Comparison of ENCODE assay signal across 18 cellular contexts in genomic region chr6:137363805-137364138, GRCh38.
DNase-seq lines count a peak whose midpoint lies in the region; ATAC-seq and TF ChIP-seq lines count a peak whose summit lies in the region.
"Had no signal": no experiment of that assay in that cellular context is flagged by ENCODE, and none has a peak within 500 bp of the region (broad histone marks: within the 10 kb centered on the region; RNA-seq: fewer than 3 reads in every experiment).

No MANE protein-coding gene starts in this region.

- H3K4me1 ChIP-seq in MM.1S (ENCODE audit: low read length) = peaks cover 16% of the 10 kb centered on the region
- H3K4me1 ChIP-seq: A549, testis had no signal

- H2AFZ ChIP-seq in MM.1S (ENCODE audit: low read length) = no peak overlapping the region
- H2AFZ ChIP-seq: hepatocyte had no signal

- CTCF ChIA-PET in activated CD4-positive, alpha-beta T cell treated with anti-CD3 and anti-CD28 coated beads for 36 hours (lab: Charles Lee) = interaction anchor here (0.7 to 1.5 kb wide), 3 partner anchors 9 to 50 kb away, joined by 3 read pairs; no protein-coding TSS in a partner anchor

- POLR2A ChIA-PET in activated CD4-positive, alpha-beta T cell treated with anti-CD3 and anti-CD28 coated beads for 36 hours (lab: Charles Lee) = interaction anchor here (0.8 to 1.0 kb wide), 2 partner anchors 14 to 616 kb away, joined by 3 to 7 read pairs; no protein-coding TSS in a partner anchor

- H3K27me3 ChIP-seq in MM.1S (replicated peaks; ENCODE audit: insufficient read depth, low read length) = no peaks in the 10 kb centered on the region
- H3K27me3 ChIP-seq: hepatocyte, testis had no signal

- H3K4me1 Mint-ChIP-seq in activated CD4-positive, alpha-beta T cell treated with anti-CD3 and anti-CD28 coated beads for 36 hours = peaks cover 23% of the 10 kb centered on the region
- peaks cover 20% of the 10 kb centered on the region for H3K4me1 Mint-ChIP-seq in activated naive CD8-positive, alpha-beta T cell treated with anti-CD3 and anti-CD28 coated beads, Interleukin-2, amount 50 U/mL, for 24 hours
- H3K4me1 Mint-ChIP-seq: endodermal cell had no signal

- intact Hi-C loops in activated CD4-positive, alpha-beta T cell treated with anti-CD3 and anti-CD28 coated beads for 36 hours (cut with DNase I, micrococcal nuclease) = loop anchor here in 1 of 2 experiments (1.0 kb wide), 1 partner anchor 26 kb away; no protein-coding TSS in a partner anchor

- no peaks in the 10 kb centered on the region for H4K20me1 ChIP-seq in MM.1S (ENCODE audit: insufficient read depth, low read length)

- DNase-seq in activated CD4-positive, alpha-beta T cell treated with anti-CD3 and anti-CD28 coated beads for 36 hours = no peak
- no peak for DNase-seq in activated CD4-positive, alpha-beta T cell treated with anti-CD3 and anti-CD28 coated beads for 1 hour
- DNase-seq in MM.1S (peak; percentile 64), myocyte (ENCODE audit: low read depth) (peak; percentile 4), NCI-H2107 treated with DMSO at 0.1 percent for 48 hours (lab: John Stamatoyannopoulos, UW; ENCODE audit: unreplicated experiment) (no peak), NCI-H82 (lab: John Stamatoyannopoulos, UW) (no peak)
- DNase-seq in activated naive CD8-positive, alpha-beta T cell treated with anti-CD3 and anti-CD28 coated beads, Interleukin-2, amount 50 U/mL, for 24 hours = no peak
- DNase-seq: amniotic stem cell, EL, endodermal cell, NCI-H1105, NCI-H524 treated with DMSO at 0.1 percent for 48 hours, SIG-M5, testis had no signal

- no peak for TF ChIP-seq CTCF in MM.1S (IDR thresholded peaks at IDR 0.05; ENCODE audit: low read length)

- H3K27ac ChIP-seq in MM.1S (ENCODE audit: low read length) = no peak overlapping the region
- H3K27ac ChIP-seq: A549, hepatocyte, testis had no signal

- no peak overlapping the region for H3K4me3 Mint-ChIP-seq in activated CD4-positive, alpha-beta T cell treated with anti-CD3 and anti-CD28 coated beads for 36 hours
- H3K4me3 Mint-ChIP-seq in activated naive CD8-positive, alpha-beta T cell treated with anti-CD3 and anti-CD28 coated beads, Interleukin-2, amount 50 U/mL, for 24 hours = no peak overlapping the region
- H3K4me3 Mint-ChIP-seq: endodermal cell had no signal

- H3F3A ChIP-seq in MM.1S (ENCODE audit: insufficient read depth, low read length) = no peaks in the 10 kb centered on the region

- no peaks in the 10 kb centered on the region for H3K36me3 ChIP-seq in MM.1S (replicated peaks; ENCODE audit: insufficient read depth, low read length)

- no peaks in the 10 kb centered on the region for H3K9me2 ChIP-seq in MM.1S (replicated peaks; ENCODE audit: insufficient read depth, low read length)

- peaks cover 4% of the 10 kb centered on the region for H3K27me3 Mint-ChIP-seq in activated CD4-positive, alpha-beta T cell treated with anti-CD3 and anti-CD28 coated beads for 36 hours
- no peaks in the 10 kb centered on the region for H3K27me3 Mint-ChIP-seq in activated naive CD8-positive, alpha-beta T cell treated with anti-CD3 and anti-CD28 coated beads, Interleukin-2, amount 50 U/mL, for 24 hours

- H3K9me3 Mint-ChIP-seq in activated CD4-positive, alpha-beta T cell treated with anti-CD3 and anti-CD28 coated beads for 36 hours (ENCODE audit: low read depth) = no peaks in the 10 kb centered on the region
- no peaks in the 10 kb centered on the region for H3K9me3 Mint-ChIP-seq in activated naive CD8-positive, alpha-beta T cell treated with anti-CD3 and anti-CD28 coated beads, Interleukin-2, amount 50 U/mL, for 24 hours
- H3K9me3 Mint-ChIP-seq: endodermal cell had no signal

- H3K4me3 ChIP-seq in MM.1S (ENCODE audit: low read length) = no peak overlapping the region
- H3K4me3 ChIP-seq: A549, hepatocyte, testis had no signal

- no peaks in the 10 kb centered on the region for H3K79me2 ChIP-seq in MM.1S (ENCODE audit: low read length)
- H3K79me2 ChIP-seq: hepatocyte had no signal

- ATAC-seq in activated CD4-positive, alpha-beta T cell treated with anti-CD3 and anti-CD28 coated beads for 36 hours = peak; percentile 87
- peak; percentile 46 for ATAC-seq in activated naive CD8-positive, alpha-beta T cell treated with anti-CD3 and anti-CD28 coated beads, Interleukin-2, amount 50 U/mL, for 24 hours
- ATAC-seq in HG03432 (IDR thresholded peaks at IDR 0.05; ENCODE audit: unreplicated experiment) = no peak
- ATAC-seq: A549 had no signal

- H3K9me3 ChIP-seq in MM.1S (replicated peaks; ENCODE audit: insufficient read depth, low read length) = no peaks in the 10 kb centered on the region
- H3K9me3 ChIP-seq: A549, testis had no signal

- H3K27ac Mint-ChIP-seq in activated CD4-positive, alpha-beta T cell treated with anti-CD3 and anti-CD28 coated beads for 36 hours = no peak overlapping the region
- peak overlapping the region; percentile 41 for H3K27ac Mint-ChIP-seq in activated naive CD8-positive, alpha-beta T cell treated with anti-CD3 and anti-CD28 coated beads, Interleukin-2, amount 50 U/mL, for 24 hours
- H3K27ac Mint-ChIP-seq: endodermal cell, progenitor cell of endocrine pancreas had no signal

- H3K4me2 ChIP-seq in MM.1S (ENCODE audit: low read depth, low read length) = 0 out of 2 replicates have a peak overlapping the region, but pooled peaks have one; percentile 2
- H3K4me2 ChIP-seq: A549, hepatocyte had no signal

- H3K9ac ChIP-seq in MM.1S (ENCODE audit: low read length) = no peak overlapping the region

- no peaks in the 10 kb centered on the region for H3K36me3 Mint-ChIP-seq in activated CD4-positive, alpha-beta T cell treated with anti-CD3 and anti-CD28 coated beads for 36 hours (ENCODE audit: low read depth)
- H3K36me3 Mint-ChIP-seq in activated naive CD8-positive, alpha-beta T cell treated with anti-CD3 and anti-CD28 coated beads, Interleukin-2, amount 50 U/mL, for 24 hours (ENCODE audit: low read depth) = no peaks in the 10 kb centered on the region

Comparison
In these comparisons a context has a peak if more than half of its experiments do, and no peak if none do; other contexts are left out.
1. DNase-seq: peak in MM.1S (single experiment) and myocyte (single experiment); none in activated CD4-positive, alpha-beta T cell treated with anti-CD3 and anti-CD28 coated beads for 36 hours (single experiment), activated CD4-positive, alpha-beta T cell treated with anti-CD3 and anti-CD28 coated beads for 1 hour (single experiment), activated naive CD8-positive, alpha-beta T cell treated with anti-CD3 and anti-CD28 coated beads, Interleukin-2, amount 50 U/mL, for 24 hours (single experiment), NCI-H2107 treated with DMSO at 0.1 percent for 48 hours (single experiment) and NCI-H82 (single experiment).